Comparison of ENCODE assay signal across 9 cellular contexts in the genomic region with DNA sequence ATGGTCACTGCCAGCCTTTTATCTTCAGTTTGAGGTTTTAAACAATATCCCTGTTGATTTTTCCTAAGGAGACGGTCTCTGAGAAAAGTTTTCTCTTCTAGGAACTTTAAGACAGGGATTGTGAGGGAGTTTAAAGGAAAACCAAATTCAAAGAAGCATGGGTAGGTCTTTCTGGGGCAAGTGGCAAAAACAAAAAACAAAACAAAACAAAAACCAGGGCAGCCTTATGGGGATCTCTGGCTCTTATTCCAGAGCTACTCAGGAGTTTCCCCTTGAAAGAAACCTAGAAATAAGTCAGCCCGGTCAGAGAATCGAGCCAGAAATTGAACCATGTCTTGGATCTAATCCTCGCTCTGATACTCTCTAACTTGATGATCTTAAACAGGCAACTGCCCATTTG.
"Had no signal": no experiment of that assay in that cellular context is flagged by ENCODE, and none has a peak within 500 bp of the region (broad histone marks: within the 10 kb centered on the region; RNA-seq: fewer than 3 reads in every experiment).

No MANE protein-coding gene starts in this region.

- H3K27ac ChIP-seq: GM23248 had no signal

- H2AFZ ChIP-seq: GM23248 had no signal

- H3K9me3 ChIP-seq: HAP-1 had no signal

- H3K36me3 ChIP-seq: HAP-1 had no signal

- H3K9ac ChIP-seq: GM23248 had no signal

- H3K4me3 Mint-ChIP-seq: HFFc6 had no signal

- H3K4me1 ChIP-seq: HAP-1 had no signal

- H3K27ac Mint-ChIP-seq: HFFc6 had no signal

- FAIRE-seq: H1, H54 had no signal

- H3K4me3 ChIP-seq: GM23248, HAP-1 had no signal

- ATAC-seq: HCT116 had no signal

- DNase-seq: GM23248, GOT3, H7, HCEC 1CT, HFFc6 had no signal
